ENCODE assay signal across 8 cellular contexts in the genomic region with DNA sequence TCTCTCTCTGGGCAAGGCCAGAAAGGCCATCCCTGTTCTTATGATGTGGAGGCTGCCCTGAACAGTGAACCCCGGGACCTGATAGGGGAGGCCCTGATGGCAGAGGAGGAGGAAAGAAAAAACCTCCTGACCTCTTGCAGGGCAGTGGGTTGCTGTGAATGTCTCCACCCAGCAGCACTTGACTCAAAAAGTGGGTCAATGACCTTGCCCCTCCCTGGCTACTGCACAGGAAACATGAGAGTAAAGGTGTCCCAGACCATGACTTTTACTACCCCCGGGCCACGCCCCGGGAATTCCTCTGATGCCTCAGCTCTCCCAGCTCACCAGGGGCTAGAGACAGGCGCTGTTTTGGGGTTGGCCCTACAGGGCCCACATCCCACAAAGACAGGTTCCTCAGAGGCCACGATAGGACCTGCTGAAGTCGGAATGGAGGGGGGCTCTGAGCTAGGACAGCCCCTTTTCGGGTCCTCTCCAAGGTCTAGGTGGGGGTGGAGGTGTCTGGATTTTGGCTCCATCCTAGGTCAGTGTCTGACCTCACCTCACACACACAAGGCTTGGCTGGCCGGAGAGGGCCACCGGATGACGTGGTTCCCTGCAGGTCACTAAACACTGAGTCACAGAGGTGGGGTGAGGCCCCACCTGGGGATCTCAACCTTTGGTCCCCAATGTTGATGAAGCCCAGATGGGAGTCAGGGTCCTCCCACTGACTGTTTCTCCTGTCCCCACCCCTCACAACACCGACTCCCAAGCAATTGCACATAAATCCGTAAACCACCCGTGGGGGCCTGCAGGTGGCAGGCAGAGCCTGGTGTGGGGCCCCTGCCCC. TPM values are rescaled to one million over a fixed set of nuclear protein-coding genes. Genes with fewer than 3 reads are reported as not detected.
DNase-seq lines count a peak whose midpoint lies in the region; ATAC-seq and TF ChIP-seq lines count a peak whose summit lies in the region.

No MANE protein-coding gene starts in this region.

- H3K27me3 Mint-ChIP-seq in CD14-positive monocyte (ENCODE audit: low read depth in 3 of 3), result peaks cover 0 to 2% (median 0%) of the 10 kb centered on the region in 3 donors
- no peaks in the 10 kb centered on the region for H3K27me3 Mint-ChIP-seq in activated naive CD8-positive, alpha-beta T cell treated with anti-CD3 and anti-CD28 coated beads for 36 hours

- ATAC-seq in GM21825 (IDR thresholded peaks at IDR 0.05; ENCODE audit: unreplicated experiment) (no peak), HG03439 (IDR thresholded peaks at IDR 0.05; ENCODE audit: unreplicated experiment) (no peak), SK-N-SH treated with all-trans-retinoic acid at 6 μM for 48 hours (no peak)

- H3K27ac Mint-ChIP-seq in CD14-positive monocyte, result peak overlapping the region; percentile 24 to 80 (median 66)
- peak overlapping the region; percentile 98 for H3K27ac Mint-ChIP-seq in activated naive CD8-positive, alpha-beta T cell treated with anti-CD3 and anti-CD28 coated beads for 36 hours

- H3K36me3 Mint-ChIP-seq in CD14-positive monocyte, result peaks cover 17 to 31% of the 10 kb centered on the region in 2 donors
- H3K36me3 Mint-ChIP-seq in activated naive CD8-positive, alpha-beta T cell treated with anti-CD3 and anti-CD28 coated beads for 36 hours, result peaks cover 43% of the 10 kb centered on the region

- H3K4me3 ChIP-seq in HUES6 (ENCODE audit: low read depth, low read length) (peak overlapping the region; percentile 78; the same call in 1 of the 2 replicates), mucosa of rectum (ENCODE audit: low read length in 2 of 2) (peak overlapping the region; percentile 64 to 79)

- H3K36me3 ChIP-seq in HUES6 (ENCODE audit: control insufficient read depth, insufficient read depth, low read length), result peaks cover 24% of the 10 kb centered on the region
- peaks cover 0 to 8% of the 10 kb centered on the region in 2 donors for H3K36me3 ChIP-seq in mucosa of rectum (ENCODE audit: control insufficient read depth in 2 of 2, insufficient read depth in 2 of 2, low read length in 2 of 2)

- peaks cover 0 to 2% (median 0%) of the 10 kb centered on the region in 7 donors for H3K9me3 Mint-ChIP-seq in CD14-positive monocyte
- H3K9me3 Mint-ChIP-seq in activated naive CD8-positive, alpha-beta T cell treated with anti-CD3 and anti-CD28 coated beads for 36 hours, result no peaks in the 10 kb centered on the region

- H3K4me1 Mint-ChIP-seq in CD14-positive monocyte, result peaks cover 69% of the 10 kb centered on the region
- H3K4me1 Mint-ChIP-seq in activated naive CD8-positive, alpha-beta T cell treated with anti-CD3 and anti-CD28 coated beads for 36 hours, result peaks cover 64% of the 10 kb centered on the region

- no peak for TF ChIP-seq CTCF in CD14-positive monocyte (IDR thresholded peaks at IDR 0.05)

- H3K27ac ChIP-seq in HUES6 (ENCODE audit: low read depth, low read length), result no peak overlapping the region
- H3K27ac ChIP-seq in mucosa of rectum (ENCODE audit: low read depth in 2 of 2, low read length in 2 of 2), result peak overlapping the region; percentile 76 to 91

- H3K27me3 ChIP-seq in HUES6 (ENCODE audit: control insufficient read depth, insufficient read depth, low read length), result no peaks in the 10 kb centered on the region
- H3K27me3 ChIP-seq in mucosa of rectum (ENCODE audit: control insufficient read depth in 2 of 2, insufficient read depth in 2 of 2, low read length in 2 of 2), result no peaks in the 10 kb centered on the region

- H3K9ac ChIP-seq in HUES6 (ENCODE audit: low read length) (peak overlapping the region; percentile 71), mucosa of rectum (ENCODE audit: low read depth in 1 of 2, low read length in 2 of 2) (peak overlapping the region; percentile 74 to 79)

- DNase-seq in CD14-positive monocyte (ENCODE audit: low spot score) (no peak), hypothalamus (lab: John Stamatoyannopoulos, UW) (no peak)
- peak; percentile 46 for DNase-seq in activated naive CD8-positive, alpha-beta T cell treated with anti-CD3 and anti-CD28 coated beads for 36 hours

- peak overlapping the region; percentile 81 to 89 for H3K4me3 Mint-ChIP-seq in CD14-positive monocyte
- peak overlapping the region; percentile 96 for H3K4me3 Mint-ChIP-seq in activated naive CD8-positive, alpha-beta T cell treated with anti-CD3 and anti-CD28 coated beads for 36 hours

- no peaks in the 10 kb centered on the region for H3K9me3 ChIP-seq in HUES6 (ENCODE audit: control insufficient read depth, insufficient read depth, low read depth, low read length)
- H3K9me3 ChIP-seq in mucosa of rectum (ENCODE audit: control insufficient read depth in 2 of 2, low read length in 2 of 2), result no peaks in the 10 kb centered on the region

- intact Hi-C loops in CD14-positive monocyte (cut with micrococcal nuclease), result loop anchor here (5.0 to 10.0 kb wide), 4 partner anchors 95 to 293 kb away; partner anchors contain the start of gene ORAI1 (in 1 of the 2)

- H3K4me1 ChIP-seq in HUES6 (ENCODE audit: control insufficient read depth, insufficient read depth, low read length) (peaks cover 36% of the 10 kb centered on the region), mucosa of rectum (ENCODE audit: control insufficient read depth in 2 of 2, insufficient read depth in 2 of 2, low read length in 2 of 2) (peaks cover 49 to 68% of the 10 kb centered on the region in 2 donors)

TF ChIP-seq in SK-N-SH treated with all-trans-retinoic acid at 6 μM for 48 hours, 23 proteins besides CTCF, POLR2A, EP300 and RAD21:
- TF ChIP-seq CSDC2 (CRISPR knock-in tag; IDR thresholded peaks at IDR 0.05), result no peak
- TF ChIP-seq, protein P1, sequence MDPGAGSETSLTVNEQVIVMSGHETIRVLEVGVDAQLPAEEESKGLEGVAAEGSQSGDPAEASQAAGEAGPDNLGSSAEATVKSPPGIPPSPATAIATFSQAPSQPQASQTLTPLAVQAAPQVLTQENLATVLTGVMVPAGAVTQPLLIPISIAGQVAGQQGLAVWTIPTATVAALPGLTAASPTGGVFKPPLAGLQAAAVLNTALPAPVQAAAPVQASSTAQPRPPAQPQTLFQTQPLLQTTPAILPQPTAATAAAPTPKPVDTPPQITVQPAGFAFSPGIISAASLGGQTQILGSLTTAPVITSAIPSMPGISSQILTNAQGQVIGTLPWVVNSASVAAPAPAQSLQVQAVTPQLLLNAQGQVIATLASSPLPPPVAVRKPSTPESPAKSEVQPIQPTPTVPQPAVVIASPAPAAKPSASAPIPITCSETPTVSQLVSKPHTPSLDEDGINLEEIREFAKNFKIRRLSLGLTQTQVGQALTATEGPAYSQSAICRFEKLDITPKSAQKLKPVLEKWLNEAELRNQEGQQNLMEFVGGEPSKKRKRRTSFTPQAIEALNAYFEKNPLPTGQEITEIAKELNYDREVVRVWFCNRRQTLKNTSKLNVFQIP (CRISPR knock-in tag; IDR thresholded peaks at IDR 0.05; ENCODE audit: borderline replicate concordance, low read depth), result no peak
- TF ChIP-seq, protein P2, sequence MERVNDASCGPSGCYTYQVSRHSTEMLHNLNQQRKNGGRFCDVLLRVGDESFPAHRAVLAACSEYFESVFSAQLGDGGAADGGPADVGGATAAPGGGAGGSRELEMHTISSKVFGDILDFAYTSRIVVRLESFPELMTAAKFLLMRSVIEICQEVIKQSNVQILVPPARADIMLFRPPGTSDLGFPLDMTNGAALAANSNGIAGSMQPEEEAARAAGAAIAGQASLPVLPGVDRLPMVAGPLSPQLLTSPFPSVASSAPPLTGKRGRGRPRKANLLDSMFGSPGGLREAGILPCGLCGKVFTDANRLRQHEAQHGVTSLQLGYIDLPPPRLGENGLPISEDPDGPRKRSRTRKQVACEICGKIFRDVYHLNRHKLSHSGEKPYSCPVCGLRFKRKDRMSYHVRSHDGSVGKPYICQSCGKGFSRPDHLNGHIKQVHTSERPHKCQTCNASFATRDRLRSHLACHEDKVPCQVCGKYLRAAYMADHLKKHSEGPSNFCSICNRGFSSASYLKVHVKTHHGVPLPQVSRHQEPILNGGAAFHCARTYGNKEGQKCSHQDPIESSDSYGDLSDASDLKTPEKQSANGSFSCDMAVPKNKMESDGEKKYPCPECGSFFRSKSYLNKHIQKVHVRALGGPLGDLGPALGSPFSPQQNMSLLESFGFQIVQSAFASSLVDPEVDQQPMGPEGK (CRISPR knock-in tag; IDR thresholded peaks at IDR 0.05; ENCODE audit: borderline replicate concordance), result no peak
- no peak for TF ChIP-seq OSR1 (CRISPR knock-in tag; IDR thresholded peaks at IDR 0.05)
- TF ChIP-seq ZNF8 (CRISPR knock-in tag; IDR thresholded peaks at IDR 0.05), result no peak
- TF ChIP-seq ZFP3 (CRISPR knock-in tag; IDR thresholded peaks at IDR 0.05), result no peak
- no peak for TF ChIP-seq SNAI2 (CRISPR knock-in tag; IDR thresholded peaks at IDR 0.05)
- no peak for TF ChIP-seq ZC3H10 (CRISPR knock-in tag; IDR thresholded peaks at IDR 0.05)
- TF ChIP-seq TOX (CRISPR knock-in tag; IDR thresholded peaks at IDR 0.05; ENCODE audit: borderline replicate concordance), result no peak
- no peak for TF ChIP-seq ZFP30 (CRISPR knock-in tag; IDR thresholded peaks at IDR 0.05)
- no peak for TF ChIP-seq ZNF565 (CRISPR knock-in tag; conservative IDR thresholded peaks at IDR 0.05; ENCODE audit: low read depth)
- TF ChIP-seq PPARA (CRISPR knock-in tag; IDR thresholded peaks at IDR 0.05; ENCODE audit: borderline replicate concordance), result no peak
- TF ChIP-seq BACH2 (CRISPR knock-in tag; IDR thresholded peaks at IDR 0.05; ENCODE audit: borderline replicate concordance), result no peak
- TF ChIP-seq ZNF70 (CRISPR knock-in tag; IDR thresholded peaks at IDR 0.05), result no peak
- TF ChIP-seq ESRRG (CRISPR knock-in tag; IDR thresholded peaks at IDR 0.05), result no peak
- no peak for TF ChIP-seq TCF4 (CRISPR knock-in tag; IDR thresholded peaks at IDR 0.05; ENCODE audit: borderline replicate concordance)
- no peak for TF ChIP-seq ARNTL (CRISPR knock-in tag; IDR thresholded peaks at IDR 0.05; ENCODE audit: borderline replicate concordance, low read depth)
- no peak for TF ChIP-seq RARB (CRISPR knock-in tag; IDR thresholded peaks at IDR 0.05)
- no peak for TF ChIP-seq GLIS3 (CRISPR knock-in tag; IDR thresholded peaks at IDR 0.05)

RNA-seq across cellular contexts. Expression of gene RHOF, which starts 1.6 kb away (rescaled TPM):
- 10 to 100 TPM in 1 of 2 donors, 1 to 10 TPM in 1; 7.1 to 13.6 TPM for polyA plus RNA-seq in CD14-positive monocyte
- 10 to 100 TPM; 78.6 to 85.5 TPM for total RNA-seq in activated naive CD8-positive, alpha-beta T cell treated with anti-CD3 and anti-CD28 coated beads for 36 hours

RNA-seq across cellular contexts. Expression of gene SETD1B, which starts 11.9 kb away (rescaled TPM):
- under 1 TPM; 0.28 to 0.60 TPM for polyA plus RNA-seq in CD14-positive monocyte
- total RNA-seq in activated naive CD8-positive, alpha-beta T cell treated with anti-CD3 and anti-CD28 coated beads for 36 hours, result 10 to 100 TPM; 15.0 to 15.6 TPM
